Comparison of ENCODE assay signal across 8 cellular contexts in genomic region chr12:110661337-110661972, GRCh38.
DNase-seq lines count a peak whose midpoint lies in the region; ATAC-seq and TF ChIP-seq lines count a peak whose summit lies in the region.

No MANE protein-coding gene starts in this region.

- TF ChIP-seq CTCF in GM10248 (IDR thresholded peaks at IDR 0.05; ENCODE audit: control extremely low read depth, extremely low read depth, low read depth, missing control alignments): no peak

- DNase-seq in GM10248 (ENCODE audit: extremely low spot score) (peak; percentile 85), KBM-7 (peak; percentile 93), NCI-H1694 (lab: John Stamatoyannopoulos, UW) (no peak), NCI-H226 (no peak), amniotic stem cell (lab: John Stamatoyannopoulos, UW) (no peak)
- DNase-seq in activated gamma-delta T cell treated with anti-CD3 and anti-CD28 coated beads, Interleukin-2, amount 50 U/mL, for 16 hours (ENCODE audit: low read depth): peak; percentile 64
- DNase-seq in stimulated activated CD4-positive, alpha-beta T cell treated with anti-CD3 and anti-CD28 coated beads, Interleukin-4, amount 100 ng/mL, for 4 hours: peak; percentile 28 to 29

- peak; percentile 85 for ATAC-seq in GM21447 (IDR thresholded peaks at IDR 0.05; ENCODE audit: unreplicated experiment)

- in situ Hi-C loops in KBM-7 (cut with MboI; ENCODE audit: low pct_unique_long_range_greater_than_20kb, low sequenced_read_pairs): no loop called here

- POLR2A ChIA-PET in GM10248 (lab: Yijun Ruan, JAX): no interaction called here

- CTCF ChIA-PET in GM10248 (lab: Yijun Ruan, JAX): interaction anchor here (0.7 to 1.4 kb wide), 7 partner anchors 12 to 42 kb away, joined by 3 read pairs; no protein-coding TSS in a partner anchor

Comparison
In these comparisons a context has a peak if more than half of its experiments do, and no peak if none do; other contexts are left out.
1. DNase-seq: peak in GM10248 (single experiment), KBM-7 (single experiment), activated gamma-delta T cell treated with anti-CD3 and anti-CD28 coated beads, Interleukin-2, amount 50 U/mL, for 16 hours (single experiment) and stimulated activated CD4-positive, alpha-beta T cell treated with anti-CD3 and anti-CD28 coated beads, Interleukin-4, amount 100 ng/mL, for 4 hours (2 of 2); none in NCI-H1694 (single experiment), NCI-H226 (single experiment) and amniotic stem cell (single experiment).